8 cellular contexts compared by ENCODE assay signal in genomic region chr11:57425565-57426438, GRCh38.
DNase-seq lines count a peak whose midpoint lies in the region; ATAC-seq lines count a peak whose summit lies in the region.

No MANE protein-coding gene starts in this region.

- H3K27me3 ChIP-seq in iPS-20b (ENCODE audit: insufficient read depth, low read length), result peaks cover 40% of the 10 kb centered on the region

- no peaks in the 10 kb centered on the region for H3K27me3 Mint-ChIP-seq in stimulated activated memory B cell treated with anti-CD40 and anti-IgM and Interleukin-4, amounts not matched to agents 10 μg/mL and 1 μg/mL and 100 μg/mL, for 72 hours

- H3K4me1 Mint-ChIP-seq in stimulated activated memory B cell treated with anti-CD40 and anti-IgM and Interleukin-4, amounts not matched to agents 10 μg/mL and 1 μg/mL and 100 μg/mL, for 72 hours, result peaks cover 53% of the 10 kb centered on the region

- no peaks in the 10 kb centered on the region for H3K9me3 ChIP-seq in iPS-20b (ENCODE audit: insufficient read depth, low read depth, low read length)

- peaks cover 42% of the 10 kb centered on the region for H3K36me3 Mint-ChIP-seq in stimulated activated memory B cell treated with anti-CD40 and anti-IgM and Interleukin-4, amounts not matched to agents 10 μg/mL and 1 μg/mL and 100 μg/mL, for 72 hours

- peak overlapping the region; percentile 59; the same call in 1 of the 2 replicates for H3K9ac ChIP-seq in iPS-20b (ENCODE audit: low read depth, low read length)

- H3K4me1 ChIP-seq in iPS-20b (ENCODE audit: insufficient read depth, low read length), result peaks cover 8% of the 10 kb centered on the region

- H3K4me3 Mint-ChIP-seq in stimulated activated memory B cell treated with anti-CD40 and anti-IgM and Interleukin-4, amounts not matched to agents 10 μg/mL and 1 μg/mL and 100 μg/mL, for 72 hours, result peak overlapping the region; percentile 93

- ATAC-seq in stimulated activated memory B cell treated with anti-CD40 and anti-IgM and Interleukin-4, amounts not matched to agents 10 μg/mL and 1 μg/mL and 100 μg/mL, for 72 hours, result no peak
- no peak for ATAC-seq in HG02852 (IDR thresholded peaks at IDR 0.05; ENCODE audit: unreplicated experiment)

- H3K9me3 Mint-ChIP-seq in stimulated activated memory B cell treated with anti-CD40 and anti-IgM and Interleukin-4, amounts not matched to agents 10 μg/mL and 1 μg/mL and 100 μg/mL, for 72 hours, result no peaks in the 10 kb centered on the region

- peaks cover 32% of the 10 kb centered on the region for H3K36me3 ChIP-seq in iPS-20b (ENCODE audit: insufficient read depth, low read depth, low read length)

- H3K27ac ChIP-seq in iPS-20b (ENCODE audit: low read length), result no peak overlapping the region

- peak overlapping the region; percentile 91 for H3K27ac Mint-ChIP-seq in stimulated activated memory B cell treated with anti-CD40 and anti-IgM and Interleukin-4, amounts not matched to agents 10 μg/mL and 1 μg/mL and 100 μg/mL, for 72 hours

- H3K4me3 ChIP-seq in iPS-20b (ENCODE audit: low read length), result peak overlapping the region; percentile 63; the same call in 1 of the 2 replicates

- DNase-seq in NCI-H510A treated with DMSO at 0.1 percent for 48 hours (lab: John Stamatoyannopoulos, UW) (peak; percentile 57), NCI-H510A (lab: John Stamatoyannopoulos, UW) (no peak), amniotic epithelial cell (ENCODE audit: low read depth) (peak; percentile 48), AML-193 (lab: John Stamatoyannopoulos, UW) (no peak), NCI-H1092 (lab: John Stamatoyannopoulos, UW) (no peak)

Comparison
In these comparisons a context has a peak if more than half of its experiments do, and no peak if none do; other contexts are left out.
1. DNase-seq: peak in NCI-H510A treated with DMSO at 0.1 percent for 48 hours (single experiment) and amniotic epithelial cell (single experiment); none in NCI-H510A (single experiment), AML-193 (0 of 2) and NCI-H1092 (single experiment).